ENCODE assay signal across 17 cellular contexts in the genomic region with DNA sequence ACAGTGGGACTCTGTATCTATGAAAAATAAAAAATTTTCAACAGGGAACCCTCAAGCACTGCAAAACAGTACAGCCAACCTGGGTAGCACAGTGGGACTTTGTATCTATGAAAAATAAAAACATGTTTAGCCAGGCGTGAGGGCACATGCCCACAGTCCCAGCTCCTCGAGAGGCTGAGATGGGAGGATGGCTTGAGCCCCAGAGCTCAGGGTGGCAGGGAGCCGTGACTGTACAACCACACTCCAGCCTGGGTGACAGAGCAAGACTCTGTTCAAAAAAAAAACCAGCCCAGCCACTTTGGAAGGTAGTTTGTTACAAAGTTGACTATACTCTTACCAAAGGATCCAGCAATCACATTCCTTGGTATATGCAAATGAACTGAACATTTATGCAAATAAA. TPM values are rescaled to one million over a fixed set of nuclear protein-coding genes. Genes with fewer than 3 reads are reported as not detected.
DNase-seq lines count a peak whose midpoint lies in the region; ATAC-seq and TF ChIP-seq lines count a peak whose summit lies in the region.
"Had no signal": no experiment of that assay in that cellular context is flagged by ENCODE, and none has a peak within 500 bp of the region (broad histone marks: within the 10 kb centered on the region; RNA-seq: fewer than 3 reads in every experiment).

No MANE protein-coding gene starts in this region.

- TF ChIP-seq CTCF in heart left ventricle (IDR thresholded peaks at IDR 0.05) (no peak), lower lobe of right lung (IDR thresholded peaks at IDR 0.05) (no peak), upper lobe of left lung (IDR thresholded peaks at IDR 0.05) (no peak), breast epithelium (IDR thresholded peaks at IDR 0.05) (no peak)

- H3K4me3 ChIP-seq in heart left ventricle (no peak overlapping the region), SK-N-MC (no peak overlapping the region), lower lobe of right lung (no peak overlapping the region), upper lobe of left lung (no peak overlapping the region), breast epithelium (no peak overlapping the region)

- H3K27me3 ChIP-seq in heart left ventricle: no peaks in the 10 kb centered on the region
- H3K27me3 ChIP-seq in lower lobe of right lung (ENCODE audit: low read depth): no peaks in the 10 kb centered on the region
- H3K27me3 ChIP-seq in upper lobe of left lung: no peaks in the 10 kb centered on the region
- H3K27me3 ChIP-seq in breast epithelium: no peaks in the 10 kb centered on the region

- H3K9me3 ChIP-seq in heart left ventricle (no peaks in the 10 kb centered on the region), SK-N-MC (ENCODE audit: low read depth, low read length) (no peaks in the 10 kb centered on the region), lower lobe of right lung (no peaks in the 10 kb centered on the region), upper lobe of left lung (no peaks in the 10 kb centered on the region), breast epithelium (no peaks in the 10 kb centered on the region)

- 89 to 96% (median 93%) methylated on average over 3 of the region's 3 CpGs for WGBS in heart left ventricle, 4 donors
- WGBS in upper lobe of left lung, 2 donors: 61 to 66% methylated on average over 3 of the region's 3 CpGs

- TF ChIP-seq POLR2A in heart left ventricle (IDR thresholded peaks at IDR 0.05) (no peak), upper lobe of left lung (IDR thresholded peaks at IDR 0.05) (no peak), breast epithelium (IDR thresholded peaks at IDR 0.05) (no peak)

- peak overlapping the region in 11 of 12 donors; percentile 64 to 94 (median 83) for H3K27ac ChIP-seq in heart left ventricle
- H3K27ac ChIP-seq in SK-N-MC: peak overlapping the region; percentile 61; the same call in 1 of the 2 replicates
- peak overlapping the region; percentile 93 for H3K27ac ChIP-seq in lower lobe of right lung
- H3K27ac ChIP-seq in upper lobe of left lung: peak overlapping the region; percentile 86 to 92 (median 90)
- H3K27ac ChIP-seq in breast epithelium: peak overlapping the region in 1 of 2 donors; percentile 14

- H3K4me1 ChIP-seq in heart left ventricle (peaks cover 14 to 49% (median 39%) of the 10 kb centered on the region in 12 donors), lower lobe of right lung (peaks cover 51% of the 10 kb centered on the region), upper lobe of left lung (peaks cover 48 to 56% (median 53%) of the 10 kb centered on the region in 4 donors), breast epithelium (peaks cover 7 to 11% of the 10 kb centered on the region in 2 donors)

- intact Hi-C loops in heart left ventricle (cut with DNase I) (no loop called here), left ventricle myocardium superior (cut with micrococcal nuclease) (no loop called here), lower lobe of right lung (cut with DNase I) (no loop called here), breast epithelium (cut with DNase I; ENCODE audit: low total_unique reads) (no loop called here)

- H3K9ac ChIP-seq in SK-N-MC (ENCODE audit: insufficient read length): no peak overlapping the region

- ATAC-seq in heart left ventricle: no peak
- ATAC-seq in left ventricle myocardium superior: no peak
- ATAC-seq in lower lobe of right lung: no peak
- ATAC-seq in upper lobe of left lung (ENCODE audit: low FRiP score in 2 of 2): no peak
- ATAC-seq: PC-3 had no signal

- TF ChIP-seq EP300 in upper lobe of left lung (IDR thresholded peaks at IDR 0.05): no peak

- DNase-seq in heart left ventricle (peak in 2 of 5 donors; percentile 0 to 14), left ventricle myocardium superior (no peak), SK-N-MC (ENCODE audit: low read depth, low spot score) (no peak), lower lobe of right lung (no peak), upper lobe of left lung (no peak), COLO668 (lab: John Stamatoyannopoulos, UW; ENCODE audit: unreplicated experiment) (no peak), pons (ENCODE audit: low spot score) (no peak), breast epithelium (ENCODE audit: low spot score in 2 of 2) (no peak)
- DNase-seq: Calu3; CD4-positive, CD25-positive, alpha-beta regulatory T cell; GOT3; MV-4-11; NCI-H1436 treated with DMSO at 0.1 percent for 48 hours; NCI-H2081; NCI-H2227 treated with DMSO at 0.1 percent for 48 hours; NCI-H69; PC-3 had no signal

- no peaks in the 10 kb centered on the region for H3K36me3 ChIP-seq in heart left ventricle
- no peaks in the 10 kb centered on the region for H3K36me3 ChIP-seq in SK-N-MC (ENCODE audit: insufficient read depth, low read length)
- no peaks in the 10 kb centered on the region for H3K36me3 ChIP-seq in lower lobe of right lung
- no peaks in the 10 kb centered on the region for H3K36me3 ChIP-seq in upper lobe of left lung
- no peaks in the 10 kb centered on the region for H3K36me3 ChIP-seq in breast epithelium

RNA-seq across cellular contexts. Expression of gene RPH3AL, which starts 5.3 kb away (rescaled TPM):
- total RNA-seq in heart left ventricle (1 to 10 TPM; 2.8 to 9.4 (median 6.7) TPM), left ventricle myocardium superior (3.8 TPM), lower lobe of right lung (38.7 TPM), upper lobe of left lung (10 to 100 TPM; 33.6 to 93.2 (median 54.3) TPM), breast epithelium (10 to 100 TPM in 2 of 3 donors, 1 to 10 TPM in 1; 9.6 to 15.7 (median 15.4) TPM)
- 1 to 10 TPM; 4.3 to 6.3 TPM for polyA plus RNA-seq in heart left ventricle
